21 cellular contexts compared by ENCODE assay signal in the genomic region with DNA sequence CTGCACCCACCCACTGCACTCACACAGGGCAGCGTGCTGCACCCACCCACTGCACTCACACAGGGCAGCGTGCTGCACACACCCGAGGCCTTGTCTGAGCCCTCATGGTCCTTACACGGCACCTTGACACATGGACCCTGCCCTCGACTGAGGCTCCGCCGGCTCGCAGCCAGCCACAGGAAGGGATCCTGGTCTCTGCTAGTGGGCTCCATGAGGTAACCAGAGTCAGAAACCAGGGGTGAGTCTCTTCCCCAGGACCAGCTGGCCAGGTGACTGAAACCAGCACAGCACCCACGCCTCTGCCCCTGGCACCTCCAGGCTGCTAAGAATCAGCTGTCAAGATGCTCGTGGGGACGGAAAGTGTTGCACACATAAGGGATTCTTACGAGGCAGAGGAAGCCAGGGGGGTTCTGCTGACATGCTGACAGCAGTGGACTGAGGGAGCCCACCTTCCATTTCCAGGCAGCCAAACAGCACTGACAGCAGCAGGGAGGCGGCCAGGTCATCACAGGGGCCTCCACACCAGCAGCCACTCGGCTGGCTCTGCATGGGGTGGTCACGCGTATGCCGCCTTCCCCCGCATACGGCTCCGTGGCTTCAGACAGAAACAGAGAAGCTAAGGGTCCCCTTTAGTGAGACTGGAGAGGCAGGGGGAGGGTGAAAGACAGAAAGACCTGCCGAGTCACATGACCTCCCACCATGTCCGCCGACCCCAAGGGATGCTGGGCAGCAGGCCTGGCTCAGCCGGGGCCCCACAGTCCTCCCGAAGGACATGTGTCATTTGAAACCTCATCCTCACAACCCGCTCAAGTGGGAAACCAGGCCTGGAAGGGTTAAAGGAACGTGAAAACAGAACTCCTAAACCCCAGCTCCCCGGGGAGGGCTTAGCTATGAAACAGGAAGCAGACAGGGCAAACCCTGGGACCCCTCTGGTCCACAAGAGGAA. TPM values are rescaled to one million over a fixed set of nuclear protein-coding genes. Genes with fewer than 3 reads are reported as not detected.
A peak's percentile ranks its signal among the peaks of the same experiment; 100 is the strongest.
DNase-seq lines count a peak whose midpoint lies in the region; ATAC-seq and TF ChIP-seq lines count a peak whose summit lies in the region.
"Had no signal": no experiment of that assay in that cellular context is flagged by ENCODE, and none has a peak within 500 bp of the region (broad histone marks: within the 10 kb centered on the region; RNA-seq: fewer than 3 reads in every experiment).

No MANE protein-coding gene starts in this region.

- no peak overlapping the region for H3K4me3 ChIP-seq in esophagus muscularis mucosa
- H3K4me3 ChIP-seq in upper lobe of right lung = no peak overlapping the region
- H3K4me3 ChIP-seq: MG63, Peyer's patch, right lobe of liver had no signal

- 75% methylated on average over 17 of the region's 28 CpGs for WGBS in esophagus muscularis mucosa

- no peak for ATAC-seq in Right ventricle myocardium inferior
- ATAC-seq in upper lobe of right lung = no peak
- no peak for ATAC-seq in GM19023 (IDR thresholded peaks at IDR 0.05; ENCODE audit: unreplicated experiment)
- ATAC-seq: naive thymus-derived CD4-positive, alpha-beta T cell; right lobe of liver; T-cell had no signal

- H3K4me1 Mint-ChIP-seq in nephron = peaks cover 41% of the 10 kb centered on the region

- intact Hi-C loops in cardiac septum (cut with DNase I) (loop anchor here (5.0 kb wide), 1 partner anchor 35 kb away; the partner anchor contains the start of gene GPER1), Right ventricle myocardium inferior (cut with DNase I) (no loop called here), esophagus muscularis mucosa (cut with DNase I) (loop anchor here (2.0 kb wide), 1 partner anchor 33 kb away; the partner anchor contains the start of gene GPER1), upper lobe of right lung (cut with DNase I) (no loop called here)

- peak; percentile 72 for DNase-seq in cardiac septum (ENCODE audit: low spot score)
- DNase-seq in Right ventricle myocardium inferior (ENCODE audit: missing footprints) = no peak
- DNase-seq in esophagus muscularis mucosa (ENCODE audit: extremely low spot score) = no peak
- peak; percentile 46 for DNase-seq in upper lobe of right lung
- no peak for DNase-seq in NCI-H128 (lab: John Stamatoyannopoulos, UW; ENCODE audit: unreplicated experiment)
- DNase-seq in stimulated activated CD4-positive, alpha-beta T cell treated with anti-CD3 and anti-CD28 coated beads, Interleukin-15, amount 100 ng/mL, for 24 hours = no peak
- DNase-seq: CD4-positive, alpha-beta memory T cell; cortex of kidney; DMS79 treated with DMSO at 0.1 percent for 48 hours; MG63; naive thymus-derived CD4-positive, alpha-beta T cell; NCI-H2081; NCI-H526; Peyer's patch; stimulated activated CD4-positive, alpha-beta T cell treated with anti-CD3 and anti-CD28 coated beads, Interleukin-4, amount 100 ng/mL, for 1 hour; stimulated activated CD8-positive, alpha-beta memory T cell treated with anti-CD3 and anti-CD28 coated beads, Interleukin-4, amount 100 ng/mL, for 48 hours; T-cell had no signal

- H3K27me3 ChIP-seq in esophagus muscularis mucosa (no peaks in the 10 kb centered on the region), upper lobe of right lung (no peaks in the 10 kb centered on the region)
- H3K27me3 ChIP-seq: MG63, Peyer's patch, right lobe of liver had no signal

- peaks cover 3% of the 10 kb centered on the region for H3K27me3 Mint-ChIP-seq in nephron (ENCODE audit: low read depth)
- H3K27me3 Mint-ChIP-seq: CD4-positive, alpha-beta memory T cell; naive thymus-derived CD4-positive, alpha-beta T cell; T-cell; type B pancreatic cell had no signal

- H3K36me3 ChIP-seq in esophagus muscularis mucosa (peaks cover 0 to 18% (median 12%) of the 10 kb centered on the region in 4 donors), upper lobe of right lung (peaks cover 2% of the 10 kb centered on the region)
- H3K36me3 ChIP-seq: MG63, Peyer's patch, right lobe of liver had no signal

- peak overlapping the region in 2 of 3 experiments; percentile 46 to 75 for H3K27ac Mint-ChIP-seq in nephron
- H3K27ac Mint-ChIP-seq: CD4-positive, alpha-beta memory T cell; naive thymus-derived CD4-positive, alpha-beta T cell; T-cell; type B pancreatic cell had no signal

- H3K4me1 ChIP-seq in esophagus muscularis mucosa = peaks cover 19 to 36% (median 27%) of the 10 kb centered on the region in 4 donors
- no peaks in the 10 kb centered on the region for H3K4me1 ChIP-seq in upper lobe of right lung
- H3K4me1 ChIP-seq: Peyer's patch had no signal

- no peak for TF ChIP-seq EP300 in esophagus muscularis mucosa (IDR thresholded peaks at IDR 0.05)

- TF ChIP-seq CTCF in esophagus muscularis mucosa (IDR thresholded peaks at IDR 0.05) (no peak), nephron (IDR thresholded peaks at IDR 0.05; ENCODE audit: unreplicated experiment in 3 of 3) (no peak), upper lobe of right lung (IDR thresholded peaks at IDR 0.05) (no peak)

- peak overlapping the region; percentile 15 to 41 (median 35) for H3K4me3 Mint-ChIP-seq in nephron
- H3K4me3 Mint-ChIP-seq: CD4-positive, alpha-beta memory T cell; naive thymus-derived CD4-positive, alpha-beta T cell; T-cell; type B pancreatic cell had no signal

- H3K9me3 ChIP-seq in esophagus muscularis mucosa (no peaks in the 10 kb centered on the region), upper lobe of right lung (no peaks in the 10 kb centered on the region)
- H3K9me3 ChIP-seq: MG63, Peyer's patch, right lobe of liver had no signal

- no peaks in the 10 kb centered on the region for H3K9me3 Mint-ChIP-seq in nephron
- H3K9me3 Mint-ChIP-seq: CD4-positive, alpha-beta memory T cell; T-cell; type B pancreatic cell had no signal

- H3K27ac ChIP-seq in esophagus muscularis mucosa (replicated peaks in 1 of 4) = peak overlapping the region; percentile 74 to 84 (median 79)
- H3K27ac ChIP-seq in upper lobe of right lung = no peak overlapping the region
- H3K27ac ChIP-seq: Peyer's patch, right lobe of liver had no signal

- no peak for TF ChIP-seq POLR2A in esophagus muscularis mucosa (IDR thresholded peaks at IDR 0.05; ENCODE audit: low read depth)

- H3K36me3 Mint-ChIP-seq in nephron (ENCODE audit: low read depth) = peaks cover 20% of the 10 kb centered on the region

RNA-seq across cellular contexts. Expression of gene GPER1, which starts 34.2 kb away (rescaled TPM):
- total RNA-seq in cardiac septum (2.9 TPM), Right ventricle myocardium inferior (3.6 TPM), esophagus muscularis mucosa (10 to 100 TPM in 2 of 4 donors, 1 to 10 TPM in 2; 4.6 to 19.9 (median 11.0) TPM), upper lobe of right lung (11.1 TPM)
- total RNA-seq: CD4-positive, alpha-beta memory T cell had no signal

RNA-seq across cellular contexts. Expression of gene ZFAND2A, which starts 37.8 kb away (rescaled TPM):
- total RNA-seq in cardiac septum (8.8 TPM), Right ventricle myocardium inferior (5.9 TPM), esophagus muscularis mucosa (10 to 100 TPM; 24.3 to 27.5 (median 25.5) TPM), upper lobe of right lung (19.9 TPM)

Comparison
In these comparisons a context has a peak if more than half of its experiments do, and no peak if none do; other contexts are left out.
1. DNase-seq: peak in cardiac septum (single experiment) and upper lobe of right lung (single experiment); none in Right ventricle myocardium inferior (single experiment), esophagus muscularis mucosa (single experiment), NCI-H128 (single experiment) and stimulated activated CD4-positive, alpha-beta T cell treated with anti-CD3 and anti-CD28 coated beads, Interleukin-15, amount 100 ng/mL, for 24 hours (single experiment).
2. intact Hi-C loops: an anchor here in cardiac septum (5.0 kb wide) and esophagus muscularis mucosa (2.0 kb wide); none called in Right ventricle myocardium inferior and upper lobe of right lung.